ENCODE assay signal across 8 cellular contexts in genomic region chr11:74749127-74749964, GRCh38. TPM values are rescaled to one million over a fixed set of nuclear protein-coding genes. Genes with fewer than 3 reads are reported as not detected.
DNase-seq lines count a peak whose midpoint lies in the region; ATAC-seq and TF ChIP-seq lines count a peak whose summit lies in the region.

No MANE protein-coding gene starts in this region.

- no peaks in the 10 kb centered on the region for H3K27me3 Mint-ChIP-seq in activated T-cell treated with anti-CD3 and anti-CD28 coated beads, Interleukin-2, amount 50 U/mL, for 24 hours
- no peaks in the 10 kb centered on the region for H3K27me3 Mint-ChIP-seq in natural killer cell treated with Interleukin-12 subunit alpha and Interleukin-12 subunit beta and Interleukin-15 and Interleukin-18, amount 100 ng/mL, for 72 hours

- no peaks in the 10 kb centered on the region for H4K20me1 ChIP-seq in OCI-LY1 (ENCODE audit: insufficient read depth, low read length)
- H4K20me1 ChIP-seq in fibroblast of lung (ENCODE audit: control insufficient read depth, extremely low read depth, insufficient read depth, low read length), result no peaks in the 10 kb centered on the region

- TF ChIP-seq CTCF in BE2C (IDR thresholded peaks at IDR 0.05; ENCODE audit: low read depth, low read length) (no peak), OCI-LY1 (IDR thresholded peaks at IDR 0.05; ENCODE audit: low read length) (no peak), fibroblast of lung (conservative IDR thresholded peaks at IDR 0.05 in 1 of 2, IDR thresholded peaks at IDR 0.05 in 1 of 2; ENCODE audit: low read depth in 1 of 2, low read length in 2 of 2) (no peak)

- peak overlapping the region; percentile 88 for H3K27ac Mint-ChIP-seq in activated T-cell treated with anti-CD3 and anti-CD28 coated beads, Interleukin-2, amount 50 U/mL, for 24 hours
- peak overlapping the region; percentile 81 to 84 for H3K27ac Mint-ChIP-seq in natural killer cell treated with Interleukin-12 subunit alpha and Interleukin-12 subunit beta and Interleukin-15 and Interleukin-18, amount 100 ng/mL, for 72 hours

- no peaks in the 10 kb centered on the region; the same call in 1 of the 2 replicates for H3K36me3 ChIP-seq in BE2C
- H3K36me3 ChIP-seq in OCI-LY1 (ENCODE audit: insufficient read depth, low read length), result peaks cover 4% of the 10 kb centered on the region; the same call in 1 of the 2 replicates
- H3K36me3 ChIP-seq in fibroblast of lung (ENCODE audit: control insufficient read depth, insufficient read depth, low read length), result no peaks in the 10 kb centered on the region
- no peaks in the 10 kb centered on the region for H3K36me3 ChIP-seq in thymus (ENCODE audit: control insufficient read depth, insufficient read depth)

- peak; percentile 23 for ATAC-seq in GM18870 (IDR thresholded peaks at IDR 0.05; ENCODE audit: unreplicated experiment)
- ATAC-seq in HG03095 (IDR thresholded peaks at IDR 0.05; ENCODE audit: unreplicated experiment), result peak; percentile 51
- peak; percentile 80 to 85 for ATAC-seq in natural killer cell treated with Interleukin-12 subunit alpha and Interleukin-12 subunit beta and Interleukin-15 and Interleukin-18, amount 100 ng/mL, for 72 hours

- peaks cover 44% of the 10 kb centered on the region for H3K79me2 ChIP-seq in OCI-LY1 (ENCODE audit: insufficient read depth, low read length)
- H3K79me2 ChIP-seq in fibroblast of lung (ENCODE audit: control insufficient read depth, insufficient read depth, low read length), result peaks cover 55% of the 10 kb centered on the region

- H3K4me3 ChIP-seq in BE2C (ENCODE audit: low read depth, low read length) (peak overlapping the region; percentile 75), OCI-LY1 (ENCODE audit: low read depth, low read length, poor library complexity, severe bottlenecking) (peak overlapping the region; percentile 69), fibroblast of lung (replicated peaks in 1 of 4; ENCODE audit: control extremely low read depth in 1 of 4, insufficient read depth in 1 of 4, low read depth in 3 of 4, low read length in 4 of 4) (peak overlapping the region; percentile 74 to 96 (median 81)), thymus (ENCODE audit: low read length) (peak overlapping the region; percentile 94)

- H3K9me2 ChIP-seq in OCI-LY1 (ENCODE audit: low read depth, low read length), result no peaks in the 10 kb centered on the region

- H3K9me3 ChIP-seq in BE2C (no peaks in the 10 kb centered on the region), OCI-LY1 (ENCODE audit: low read length) (no peaks in the 10 kb centered on the region), fibroblast of lung (ENCODE audit: control insufficient read depth, insufficient read depth, low read depth, low read length) (no peaks in the 10 kb centered on the region), thymus (ENCODE audit: control insufficient read depth) (no peaks in the 10 kb centered on the region)

- H3K9ac ChIP-seq in OCI-LY1 (ENCODE audit: low read length), result peak overlapping the region; percentile 80
- peak overlapping the region; percentile 94 for H3K9ac ChIP-seq in fibroblast of lung (ENCODE audit: insufficient read depth, low read length)

- H3K4me3 Mint-ChIP-seq in activated T-cell treated with anti-CD3 and anti-CD28 coated beads, Interleukin-2, amount 50 U/mL, for 24 hours, result peak overlapping the region; percentile 87
- peak overlapping the region; percentile 96 for H3K4me3 Mint-ChIP-seq in natural killer cell treated with Interleukin-12 subunit alpha and Interleukin-12 subunit beta and Interleukin-15 and Interleukin-18, amount 100 ng/mL, for 72 hours

- peaks cover 14% of the 10 kb centered on the region for H3K4me1 ChIP-seq in BE2C
- peaks cover 39% of the 10 kb centered on the region for H3K4me1 ChIP-seq in OCI-LY1 (ENCODE audit: insufficient read depth, low read length, severe bottlenecking)
- peaks cover 15% of the 10 kb centered on the region for H3K4me1 ChIP-seq in fibroblast of lung (ENCODE audit: control insufficient read depth, extremely low read depth, insufficient read depth, low read length)
- peaks cover 10% of the 10 kb centered on the region for H3K4me1 ChIP-seq in thymus (ENCODE audit: control insufficient read depth, insufficient read depth, low read length)

- H2AFZ ChIP-seq in OCI-LY1 (ENCODE audit: low read length), result no peak overlapping the region
- H2AFZ ChIP-seq in fibroblast of lung (ENCODE audit: low read length), result peak overlapping the region; percentile 59

- H3K9me3 Mint-ChIP-seq in activated T-cell treated with anti-CD3 and anti-CD28 coated beads, Interleukin-2, amount 50 U/mL, for 24 hours, result no peaks in the 10 kb centered on the region
- no peaks in the 10 kb centered on the region for H3K9me3 Mint-ChIP-seq in natural killer cell treated with Interleukin-12 subunit alpha and Interleukin-12 subunit beta and Interleukin-15 and Interleukin-18, amount 100 ng/mL, for 72 hours

- H3K36me3 Mint-ChIP-seq in activated T-cell treated with anti-CD3 and anti-CD28 coated beads, Interleukin-2, amount 50 U/mL, for 24 hours (ENCODE audit: low read depth), result peaks cover 13% of the 10 kb centered on the region
- no peaks in the 10 kb centered on the region for H3K36me3 Mint-ChIP-seq in natural killer cell treated with Interleukin-12 subunit alpha and Interleukin-12 subunit beta and Interleukin-15 and Interleukin-18, amount 100 ng/mL, for 72 hours

- H3K4me1 Mint-ChIP-seq in activated T-cell treated with anti-CD3 and anti-CD28 coated beads, Interleukin-2, amount 50 U/mL, for 24 hours (ENCODE audit: low read depth), result peaks cover 49% of the 10 kb centered on the region
- peaks cover 29 to 37% of the 10 kb centered on the region in 2 donors for H3K4me1 Mint-ChIP-seq in natural killer cell treated with Interleukin-12 subunit alpha and Interleukin-12 subunit beta and Interleukin-15 and Interleukin-18, amount 100 ng/mL, for 72 hours (ENCODE audit: low read depth in 2 of 2)

- no peaks in the 10 kb centered on the region for H3F3A ChIP-seq in OCI-LY1 (ENCODE audit: insufficient read depth, low read length)

- H3K27me3 ChIP-seq in BE2C (no peaks in the 10 kb centered on the region), OCI-LY1 (ENCODE audit: insufficient read depth, low read length) (no peaks in the 10 kb centered on the region), fibroblast of lung (ENCODE audit: control insufficient read depth, insufficient read depth, low read length) (no peaks in the 10 kb centered on the region), thymus (ENCODE audit: control insufficient read depth, insufficient read depth) (no peaks in the 10 kb centered on the region)

- peak overlapping the region; percentile 60 for H3K27ac ChIP-seq in OCI-LY1 (ENCODE audit: low read depth, low read length, poor library complexity, severe bottlenecking)
- peak overlapping the region; percentile 77 for H3K27ac ChIP-seq in fibroblast of lung (ENCODE audit: insufficient read depth, low read length)
- peak overlapping the region; percentile 83 for H3K27ac ChIP-seq in thymus (ENCODE audit: low read depth)

- 1% methylated on average over 63 of the region's 63 CpGs for WGBS in thymus

- H3K4me2 ChIP-seq in OCI-LY1 (ENCODE audit: low read length) (peak overlapping the region; percentile 90), fibroblast of lung (ENCODE audit: extremely low read depth, insufficient read depth, low read length) (peak overlapping the region; percentile 85)

- DNase-seq in BE2C (peak; percentile 68), fibroblast of lung (ENCODE audit: low read depth in 2 of 2) (peak; percentile 36 to 53)
- peak; percentile 77 for DNase-seq in activated T-cell treated with anti-CD3 and anti-CD28 coated beads, Interleukin-2, amount 50 U/mL, for 24 hours
- peak; percentile 71 for DNase-seq in natural killer cell treated with Interleukin-12 subunit alpha and Interleukin-12 subunit beta and Interleukin-15 and Interleukin-18, amount 100 ng/mL, for 72 hours (ENCODE audit: low spot score)

RNA-seq across cellular contexts. Expression of gene RNF169, which starts 0.7 kb away (rescaled TPM):
- 3.0 TPM for polyA plus RNA-seq in BE2C (2012; ENCODE audit: insufficient read depth, insufficient read length, low read depth)
- total RNA-seq in fibroblast of lung, result 24.4 and 32.2 TPM in 2 replicates
- polyA plus RNA-seq in fibroblast of lung, result 11.6 and 12.3 TPM in 2 replicates
- polyA plus RNA-seq in fibroblast of lung (2012), result 6.1 and 7.5 TPM in 2 replicates
- polyA minus RNA-seq in fibroblast of lung (ENCODE audit: low replicate concordance), result 7.6 and 8.4 TPM in 2 replicates
- 10 to 100 TPM; 20.9 to 21.2 TPM for total RNA-seq in natural killer cell treated with Interleukin-12 subunit alpha and Interleukin-12 subunit beta and Interleukin-15 and Interleukin-18, amount 100 ng/mL, for 72 hours
- 5.5 TPM for polyA plus RNA-seq in thymus

RNA-seq across cellular contexts. Expression of gene CHRDL2, which starts 18.1 kb away (rescaled TPM):
- polyA plus RNA-seq in BE2C (2012; ENCODE audit: insufficient read depth, insufficient read length, low read depth), result not detected
- total RNA-seq in fibroblast of lung, result not detected in 2 replicates
- polyA plus RNA-seq in fibroblast of lung (not detected in 2 replicates), thymus (0.30 TPM)
- polyA plus RNA-seq in fibroblast of lung (2012), result 0.23 TPM in 1 of 2 replicates, not detected in the other
- polyA minus RNA-seq in fibroblast of lung (ENCODE audit: low replicate concordance), result not detected in 2 replicates
- not detected for total RNA-seq in natural killer cell treated with Interleukin-12 subunit alpha and Interleukin-12 subunit beta and Interleukin-15 and Interleukin-18, amount 100 ng/mL, for 72 hours

Comparison
In these comparisons a context has a peak if more than half of its experiments do, and no peak if none do; other contexts are left out.
1. Peak in every context shown above with its lines: DNase-seq, ATAC-seq, H3K4me3 ChIP-seq and H3K27ac ChIP-seq.
2. ATAC-seq: peak in every context shown above with its lines; median percentile 82 in natural killer cell treated with Interleukin-12 subunit alpha and Interleukin-12 subunit beta and Interleukin-15 and Interleukin-18, amount 100 ng/mL, for 72 hours; 51 in HG03095; 23 in GM18870.